2 cellular contexts compared by ENCODE assay signal in the genomic region with DNA sequence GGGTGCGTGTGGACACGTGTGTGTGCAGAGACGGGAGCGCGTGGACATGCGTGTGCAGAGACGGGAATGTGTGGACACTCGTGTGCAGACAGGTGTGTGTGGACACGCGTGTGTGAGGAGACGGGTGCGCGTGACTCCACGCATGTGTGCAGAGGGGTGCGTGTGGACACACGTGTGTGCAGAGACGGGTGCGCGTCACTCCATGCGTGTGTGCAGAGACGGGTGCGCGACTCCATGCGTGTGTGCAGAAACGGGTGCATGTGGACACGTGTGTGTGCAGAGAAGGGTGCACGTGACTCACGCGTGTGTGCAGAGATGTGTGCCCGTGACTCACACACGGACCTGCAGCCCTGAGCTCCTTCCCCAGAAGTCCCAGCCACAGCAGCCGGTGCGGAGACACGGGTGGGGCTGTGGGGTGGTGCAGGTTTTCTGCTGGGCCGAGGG.
A peak's percentile ranks its signal among the peaks of the same experiment; 100 is the strongest.
TF ChIP-seq lines count a peak whose summit lies in the region.

No MANE protein-coding gene starts in this region.

TF ChIP-seq in HEK293, 187 proteins besides CTCF, POLR2A, EP300 and RAD21:
- no peak for TF ChIP-seq KLF8 (tag by site-specific recombination; IDR thresholded peaks at IDR 0.05)
- 0 out of 2 replicates have a peak, but pooled peaks have one; percentile 29 for TF ChIP-seq ZNF2 (tag by site-specific recombination; IDR thresholded peaks at IDR 0.05)
- TF ChIP-seq, protein P1, sequence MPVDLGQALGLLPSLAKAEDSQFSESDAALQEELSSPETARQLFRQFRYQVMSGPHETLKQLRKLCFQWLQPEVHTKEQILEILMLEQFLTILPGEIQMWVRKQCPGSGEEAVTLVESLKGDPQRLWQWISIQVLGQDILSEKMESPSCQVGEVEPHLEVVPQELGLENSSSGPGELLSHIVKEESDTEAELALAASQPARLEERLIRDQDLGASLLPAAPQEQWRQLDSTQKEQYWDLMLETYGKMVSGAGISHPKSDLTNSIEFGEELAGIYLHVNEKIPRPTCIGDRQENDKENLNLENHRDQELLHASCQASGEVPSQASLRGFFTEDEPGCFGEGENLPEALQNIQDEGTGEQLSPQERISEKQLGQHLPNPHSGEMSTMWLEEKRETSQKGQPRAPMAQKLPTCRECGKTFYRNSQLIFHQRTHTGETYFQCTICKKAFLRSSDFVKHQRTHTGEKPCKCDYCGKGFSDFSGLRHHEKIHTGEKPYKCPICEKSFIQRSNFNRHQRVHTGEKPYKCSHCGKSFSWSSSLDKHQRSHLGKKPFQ (tag by site-specific recombination; IDR thresholded peaks at IDR 0.05) = peak; percentile 54; the same call in 1 of the 2 replicates
- 0 out of 2 replicates have a peak, but pooled peaks have one; percentile 15 for TF ChIP-seq SCRT1 (tag by site-specific recombination; IDR thresholded peaks at IDR 0.05; ENCODE audit: borderline replicate concordance)

TF ChIP-seq in K562, 482 proteins besides CTCF, POLR2A, EP300 and RAD21:
- TF ChIP-seq ZC3H4 (CRISPR knock-in tag; IDR thresholded peaks at IDR 0.05; ENCODE audit: borderline replicate concordance) (peak; percentile 14; the same call in 1 of the 2 replicates), ZNF668 (CRISPR knock-in tag; IDR thresholded peaks at IDR 0.05) (no peak), KDM1A (IDR thresholded peaks at IDR 0.05) (peak in 1 of 2 experiments; percentile 60; a peak in 1 of 4 replicates), ZBTB5 (IDR thresholded peaks at IDR 0.05) (no peak), PHF20 (IDR thresholded peaks at IDR 0.05; ENCODE audit: partially characterized antibody) (peak; percentile 53), CBFB (CRISPR knock-in tag; IDR thresholded peaks at IDR 0.05) (0 out of 2 replicates have a peak, but pooled peaks have one; percentile 4)
- TF ChIP-seq, protein P2, sequence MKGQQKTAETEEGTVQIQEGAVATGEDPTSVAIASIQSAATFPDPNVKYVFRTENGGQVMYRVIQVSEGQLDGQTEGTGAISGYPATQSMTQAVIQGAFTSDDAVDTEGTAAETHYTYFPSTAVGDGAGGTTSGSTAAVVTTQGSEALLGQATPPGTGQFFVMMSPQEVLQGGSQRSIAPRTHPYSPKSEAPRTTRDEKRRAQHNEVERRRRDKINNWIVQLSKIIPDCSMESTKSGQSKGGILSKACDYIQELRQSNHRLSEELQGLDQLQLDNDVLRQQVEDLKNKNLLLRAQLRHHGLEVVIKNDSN (CRISPR knock-in tag; IDR thresholded peaks at IDR 0.05) = peak; percentile 48; the same call in 1 of the 2 replicates
